18 cellular contexts compared by ENCODE assay signal in genomic region chr4:16889945-16890344, GRCh38. TPM values are rescaled to one million over a fixed set of nuclear protein-coding genes. Genes with fewer than 3 reads are reported as not detected.
A peak's percentile ranks its signal among the peaks of the same experiment; 100 is the strongest.
DNase-seq lines count a peak whose midpoint lies in the region; ATAC-seq and TF ChIP-seq lines count a peak whose summit lies in the region.
"Had no signal": no experiment of that assay in that cellular context is flagged by ENCODE, and none has a peak within 500 bp of the region (broad histone marks: within the 10 kb centered on the region; RNA-seq: fewer than 3 reads in every experiment).

No MANE protein-coding gene starts in this region.

- peaks cover 2% of the 10 kb centered on the region for H3K36me3 ChIP-seq in mesendoderm (ENCODE audit: control insufficient read depth, insufficient read depth, low read length)
- H3K36me3 ChIP-seq: Peyer's patch had no signal

- H3K27ac Mint-ChIP-seq in WTC11: peak overlapping the region; percentile 20; the same call in 1 of the 2 replicates
- H3K27ac Mint-ChIP-seq: IgD-negative memory B cell had no signal

- peaks cover 78% of the 10 kb centered on the region for H3K4me1 Mint-ChIP-seq in WTC11
- H3K4me1 Mint-ChIP-seq: IgD-negative memory B cell had no signal

- H3K79me2 ChIP-seq in mesendoderm (ENCODE audit: control insufficient read depth, insufficient read depth, low read length): peaks cover 53% of the 10 kb centered on the region

- no peaks in the 10 kb centered on the region for H3K9me3 Mint-ChIP-seq in WTC11

- POLR2A ChIA-PET in WTC11 (lab: Charles Lee): no interaction called here

- H2BK120ac ChIP-seq in mesendoderm (ENCODE audit: low read depth, low read length): peak overlapping the region; percentile 83

- peaks cover 7% of the 10 kb centered on the region for H3K79me1 ChIP-seq in mesendoderm (ENCODE audit: low read length)

- H3K23ac ChIP-seq in mesendoderm (ENCODE audit: low read length): no peak overlapping the region

- DNase-seq in right cardiac atrium (peak in 1 of 3 donors; percentile 42), Right ventricle myocardium inferior (ENCODE audit: missing footprints) (no peak), WTC11 (ENCODE audit: low spot score) (no peak), mesendoderm (no peak)
- DNase-seq: BE2C, EL, MV-4-11, NCI-H1417 treated with DMSO at 0.1 percent for 48 hours, NCI-H2029 treated with DMSO at 0.1 percent for 48 hours, NCI-H524, Peyer's patch, SHP77 treated with DMSO at 0.1 percent for 48 hours had no signal

- peak overlapping the region; percentile 72 for H3K56ac ChIP-seq in mesendoderm (ENCODE audit: low read length)

- H3K4me1 ChIP-seq in right cardiac atrium (ENCODE audit: control insufficient read depth, insufficient read depth, low read length) (no peaks in the 10 kb centered on the region), mesendoderm (ENCODE audit: control insufficient read depth, low read depth, low read length) (peaks cover 9% of the 10 kb centered on the region)
- H3K4me1 ChIP-seq: Peyer's patch had no signal

- peak overlapping the region; percentile 17 for H4K5ac ChIP-seq in mesendoderm (ENCODE audit: low read length)

- no peaks in the 10 kb centered on the region for H3K9me3 ChIP-seq in right cardiac atrium (ENCODE audit: control insufficient read depth, low read length)
- H3K9me3 ChIP-seq: BE2C, Peyer's patch had no signal

- no peak overlapping the region for H3K4ac ChIP-seq in mesendoderm (ENCODE audit: low read depth, low read length)

- peak in 1 of 2 donors; percentile 60 for ATAC-seq in right cardiac atrium
- ATAC-seq in Right ventricle myocardium inferior: no peak
- no peak for ATAC-seq in WTC11
- ATAC-seq in GM19455 (IDR thresholded peaks at IDR 0.05; ENCODE audit: unreplicated experiment): no peak
- ATAC-seq in HG03342 (IDR thresholded peaks at IDR 0.05; ENCODE audit: unreplicated experiment): no peak
- no peak for ATAC-seq in GM18511 (IDR thresholded peaks at IDR 0.05; ENCODE audit: unreplicated experiment)
- ATAC-seq: HCT116 had no signal

- CTCF ChIA-PET in WTC11 (lab: Charles Lee): interaction anchor here (1.1 to 1.5 kb wide), 2 partner anchors 9 to 27 kb away, joined by 3 to 4 read pairs; partner anchors contain the start of gene LDB2

- peak overlapping the region; percentile 77 for H2BK5ac ChIP-seq in mesendoderm (ENCODE audit: low read length)

- no peak overlapping the region for H3K4me2 ChIP-seq in mesendoderm (ENCODE audit: low read length)

- H4K8ac ChIP-seq in mesendoderm (ENCODE audit: low read depth, low read length): no peak overlapping the region

- TF ChIP-seq CTCF in WTC11 (IDR thresholded peaks at IDR 0.05): no peak

- H2BK15ac ChIP-seq in mesendoderm (replicated peaks; ENCODE audit: low read depth): peak overlapping the region; percentile 19

- H3K27ac ChIP-seq in right cardiac atrium (ENCODE audit: low read length): peak overlapping the region; percentile 47
- H3K27ac ChIP-seq in mesendoderm (ENCODE audit: low read depth, low read length): no peak overlapping the region
- H3K27ac ChIP-seq: Peyer's patch had no signal

- H3K36me3 Mint-ChIP-seq in WTC11: peaks cover 42% of the 10 kb centered on the region

- 56% methylated on average over 3 of the region's 3 CpGs for WGBS in right cardiac atrium
- no CpG with 5 or more reads among the region's 3 CpGs for WGBS in mesendoderm (ENCODE audit: extremely low coverage, insufficient coverage, low lambda C conversion rate)

- no peaks in the 10 kb centered on the region for H3K27me3 ChIP-seq in right cardiac atrium (ENCODE audit: control insufficient read depth, insufficient read depth)
- H3K27me3 ChIP-seq in mesendoderm (ENCODE audit: insufficient read depth, low read length, poor library complexity): no peaks in the 10 kb centered on the region
- H3K27me3 ChIP-seq: BE2C, Peyer's patch had no signal

- H3K27me3 Mint-ChIP-seq in WTC11 (ENCODE audit: low read depth): no peaks in the 10 kb centered on the region

- H3K9ac ChIP-seq in mesendoderm (ENCODE audit: low read length): no peak overlapping the region

- H2AK5ac ChIP-seq in mesendoderm (ENCODE audit: low read length): peak overlapping the region; percentile 13

- H3K18ac ChIP-seq in mesendoderm (ENCODE audit: low read length): peak overlapping the region; percentile 65

- intact Hi-C loops in right cardiac atrium (cut with DNase I): no loop called here
- intact Hi-C loops in Right ventricle myocardium inferior (cut with DNase I): loop anchor here (5.0 kb wide), 1 partner anchor 33 kb away; no protein-coding TSS in a partner anchor

- H3K4me3 ChIP-seq in right cardiac atrium (ENCODE audit: low read length) (no peak overlapping the region), mesendoderm (ENCODE audit: low read length) (no peak overlapping the region)
- H3K4me3 ChIP-seq: Peyer's patch had no signal

- no peak overlapping the region for H3K4me3 Mint-ChIP-seq in WTC11
- H3K4me3 Mint-ChIP-seq: IgD-negative memory B cell had no signal

TF ChIP-seq in WTC11, 78 proteins besides CTCF, POLR2A, EP300 and RAD21:
- TF ChIP-seq ZNF317 (CRISPR knock-in tag; IDR thresholded peaks at IDR 0.05; ENCODE audit: borderline replicate concordance, low read depth) (no peak), TCF7 (CRISPR knock-in tag; IDR thresholded peaks at IDR 0.05; ENCODE audit: low read depth) (no peak), SMAD3 (CRISPR knock-in tag; IDR thresholded peaks at IDR 0.05; ENCODE audit: borderline replicate concordance) (no peak), NFATC4 (CRISPR knock-in tag; IDR thresholded peaks at IDR 0.05) (no peak), ATF6 (CRISPR knock-in tag; IDR thresholded peaks at IDR 0.05) (no peak), OVOL2 (CRISPR knock-in tag; IDR thresholded peaks at IDR 0.05; ENCODE audit: borderline replicate concordance) (no peak), ETV6 (CRISPR knock-in tag; IDR thresholded peaks at IDR 0.05) (no peak), SMAD4 (CRISPR knock-in tag; IDR thresholded peaks at IDR 0.05) (no peak), SOX15 (CRISPR knock-in tag; IDR thresholded peaks at IDR 0.05) (no peak), E2F1 (CRISPR knock-in tag; IDR thresholded peaks at IDR 0.05) (no peak), PREB (CRISPR knock-in tag; IDR thresholded peaks at IDR 0.05; ENCODE audit: borderline replicate concordance) (no peak), ZBTB21 (CRISPR knock-in tag; IDR thresholded peaks at IDR 0.05; ENCODE audit: borderline replicate concordance) (no peak)
TF ChIP-seq in WTC11: peak in this region for 0.

RNA-seq across cellular contexts. Expression of gene LDB2, which starts 8.5 kb away (rescaled TPM):
- total RNA-seq in right cardiac atrium (10 to 100 TPM; 45.4 to 70.6 (median 56.8) TPM), Right ventricle myocardium inferior (34.3 TPM), WTC11 (2021) (62.4 to 67.4 TPM (median 67.3 TPM) in 3 replicates)
- polyA plus RNA-seq in right cardiac atrium: 41.0 TPM
- polyA plus RNA-seq in mesendoderm (2013, experiment 1 of 2): 73.5 TPM
- polyA plus RNA-seq in mesendoderm (2013, experiment 2 of 2): 73.8 TPM
- total RNA-seq: HT-29 had no signal
- polyA plus RNA-seq: IgD-negative memory B cell had no signal
